21 cellular contexts compared by ENCODE assay signal in genomic region chr21:26958792-26959191, GRCh38. TPM values are rescaled to one million over a fixed set of nuclear protein-coding genes. Genes with fewer than 3 reads are reported as not detected.
"Had no signal": no experiment of that assay in that cellular context is flagged by ENCODE, and none has a peak within 500 bp of the region (broad histone marks: within the 10 kb centered on the region; RNA-seq: fewer than 3 reads in every experiment).

No MANE protein-coding gene starts in this region.

- H3K4me3 ChIP-seq: cardiac muscle cell, dorsolateral prefrontal cortex, gastroesophageal sphincter, pancreas had no signal

- DNase-seq: activated B cell treated with CpG ODN at 0.5 μM for 24 hours; activated CD4-positive, alpha-beta memory T cell treated with anti-CD3 and anti-CD28 coated beads, Interleukin-2, amount 10 ng/mL, durations not matched to agents 7 days and 5 days; activated CD4-positive, alpha-beta T cell treated with anti-CD3 and anti-CD28 coated beads for 48 hours; activated CD8-positive, alpha-beta memory T cell treated with anti-CD3 and anti-CD28 coated beads, Interleukin-2, amount 10 ng/mL, durations not matched to agents 7 days and 5 days; amniotic stem cell; dorsolateral prefrontal cortex; endodermal cell; immature natural killer cell; mesendoderm; natural killer cell; pancreas; stimulated activated CD4-positive, alpha-beta T cell treated with anti-CD3 and anti-CD28 coated beads, Interleukin-12 subunit alpha, Interleukin-12 subunit beta, amount 100 ng/mL, for 4 hours; stimulated activated CD4-positive, alpha-beta T cell treated with anti-CD3 and anti-CD28 coated beads, Interleukin-1b, Interleukin-23, amount 100 ng/mL, for 48 hours; stimulated activated CD8-positive, alpha-beta memory T cell treated with anti-CD3 and anti-CD28 coated beads, Interleukin-4, amount 100 ng/mL, for 48 hours; stimulated activated naive CD4-positive, alpha-beta T cell treated with Interleukin-2 at 50 U/mL for 16 hours; substantia nigra; T-helper 1 cell; T-helper 9 cell had no signal

- H3K36me3 ChIP-seq: cardiac muscle cell, gastroesophageal sphincter, pancreas had no signal

- H3K27me3 ChIP-seq: gastroesophageal sphincter, pancreas had no signal

- ATAC-seq: activated CD8-positive, alpha-beta memory T cell treated with anti-CD3 and anti-CD28 coated beads, Interleukin-2, amount 10 ng/mL, durations not matched to agents 7 days and 5 days; gastroesophageal sphincter; natural killer cell; pancreas had no signal

- H3K4me1 ChIP-seq: pancreas had no signal

- H3K9me3 ChIP-seq: gastroesophageal sphincter, pancreas had no signal

- H3K27ac ChIP-seq: cardiac muscle cell, dorsolateral prefrontal cortex, epithelial cell of prostate, pancreas had no signal

RNA-seq across cellular contexts. Expression of gene ADAMTS5, which starts 8.1 kb away (rescaled TPM):
- total RNA-seq: activated B cell treated with CpG ODN at 0.5 μM for 24 hours; activated CD4-positive, alpha-beta memory T cell treated with anti-CD3 and anti-CD28 coated beads, Interleukin-2, amount 10 ng/mL, durations not matched to agents 7 days and 5 days; activated CD8-positive, alpha-beta memory T cell treated with anti-CD3 and anti-CD28 coated beads, Interleukin-2, amount 10 ng/mL, durations not matched to agents 7 days and 5 days had no signal
- polyA plus RNA-seq: cardiac muscle cell, immature natural killer cell had no signal
